In genomic region chr10:30493609-30494530, GRCh38 we compare ENCODE assay signal across 8 cellular contexts. TPM values are rescaled to one million over a fixed set of nuclear protein-coding genes. Genes with fewer than 3 reads are reported as not detected.
DNase-seq lines count a peak whose midpoint lies in the region; ATAC-seq and TF ChIP-seq lines count a peak whose summit lies in the region.

No MANE protein-coding gene starts in this region.

- no peak overlapping the region for H3K4me2 ChIP-seq in PC-3 (ENCODE audit: low read length)

- H3K4me1 Mint-ChIP-seq in stimulated activated naive B cell treated with anti-CD40 and anti-IgM and Interleukin-4, amounts not matched to agents 10 μg/mL and 1 μg/mL and 100 μg/mL, for 72 hours: peaks cover 79 to 96% of the 10 kb centered on the region in 2 donors
- peaks cover 3% of the 10 kb centered on the region for H3K4me1 Mint-ChIP-seq in osteocyte (ENCODE audit: unreplicated experiment)

- H3K27ac ChIP-seq in HEK293 (ENCODE audit: extremely low read depth, low read depth, low read length) (no peak overlapping the region), PC-3 (ENCODE audit: low read length) (no peak overlapping the region), foreskin keratinocyte (no peak overlapping the region)

- POLR2A ChIA-PET in HEK293 (lab: Yijun Ruan, JAX) (interaction anchor here (0.6 kb wide), 1 partner anchor 23 kb away, joined by 9 read pairs; no protein-coding TSS in a partner anchor), PC-3 (lab: Charles Lee; ENCODE audit: unreplicated experiment) (no interaction called here)

- H3K36me3 ChIP-seq in HEK293 (ENCODE audit: control insufficient read depth in 2 of 2, insufficient read depth in 1 of 2, low read length in 2 of 2) (no peaks in the 10 kb centered on the region), PC-3 (ENCODE audit: low read depth, low read length) (no peaks in the 10 kb centered on the region)

- CTCF ChIA-PET in HEK293 (lab: Yijun Ruan, JAX) (interaction anchor here (0.9 to 1.0 kb wide), 2 partner anchors 13 to 40 kb away, joined by 3 to 4 read pairs; no protein-coding TSS in a partner anchor), PC-3 (lab: Charles Lee) (no interaction called here)

- H2AFZ ChIP-seq in PC-3 (ENCODE audit: low read length): no peak overlapping the region

- no TSS peak for BruUV-seq in PC-3 (replicated peaks; lab: Mats Ljungman, UMichigan)

- H3K4me1 ChIP-seq in HEK293 (ENCODE audit: control insufficient read depth, insufficient read depth, low read length) (no peaks in the 10 kb centered on the region), PC-3 (ENCODE audit: insufficient read depth, low read length) (peaks cover 19% of the 10 kb centered on the region), foreskin keratinocyte (no peaks in the 10 kb centered on the region)

- no peaks in the 10 kb centered on the region for H3K79me2 ChIP-seq in PC-3 (ENCODE audit: low read length)

- no peaks in the 10 kb centered on the region for H4K20me1 ChIP-seq in PC-3 (ENCODE audit: low read length)

- intact Hi-C loops in PC-3 (cut with micrococcal nuclease): no loop called here

- peak overlapping the region; percentile 58 to 72 for H3K4me3 Mint-ChIP-seq in stimulated activated naive B cell treated with anti-CD40 and anti-IgM and Interleukin-4, amounts not matched to agents 10 μg/mL and 1 μg/mL and 100 μg/mL, for 72 hours
- H3K4me3 Mint-ChIP-seq in osteocyte (ENCODE audit: unreplicated experiment): no peak overlapping the region

- no peaks in the 10 kb centered on the region for H3K9me3 ChIP-seq in HEK293 (ENCODE audit: control insufficient read depth, insufficient read depth, low read depth, low read length)
- no peaks in the 10 kb centered on the region for H3K9me3 ChIP-seq in PC-3 (ENCODE audit: low read length)

- no peaks in the 10 kb centered on the region for H3K36me3 Mint-ChIP-seq in stimulated activated naive B cell treated with anti-CD40 and anti-IgM and Interleukin-4, amounts not matched to agents 10 μg/mL and 1 μg/mL and 100 μg/mL, for 72 hours
- H3K36me3 Mint-ChIP-seq in osteocyte (ENCODE audit: unreplicated experiment): no peaks in the 10 kb centered on the region

- no peaks in the 10 kb centered on the region for H3F3A ChIP-seq in PC-3 (ENCODE audit: low read length, unreplicated experiment)

- H3K27me3 ChIP-seq in PC-3 (ENCODE audit: low read length) (no peaks in the 10 kb centered on the region), foreskin keratinocyte (peaks cover 20% of the 10 kb centered on the region)

- no peak overlapping the region for H3K4me3 ChIP-seq in HEK293 (ENCODE audit: low read depth, low read length)
- no peak overlapping the region for H3K4me3 ChIP-seq in PC-3 (ENCODE audit: low read length)

- DNase-seq in PC-3 (peak; percentile 49), foreskin keratinocyte (no peak), osteocyte (ENCODE audit: extremely low spot score, unreplicated experiment) (no peak), NCI-H345 treated with DMSO at 0.1 percent for 48 hours (lab: John Stamatoyannopoulos, UW; ENCODE audit: unreplicated experiment) (no peak), NCI-H226 (no peak)
- DNase-seq in stimulated activated naive B cell treated with anti-CD40 and anti-IgM and Interleukin-4, amounts not matched to agents 10 μg/mL and 1 μg/mL and 100 μg/mL, for 72 hours: peak; percentile 29

- no peaks in the 10 kb centered on the region for H3K9me2 ChIP-seq in PC-3 (replicated peaks; ENCODE audit: low read length)

- no peaks in the 10 kb centered on the region for H3K9me3 Mint-ChIP-seq in stimulated activated naive B cell treated with anti-CD40 and anti-IgM and Interleukin-4, amounts not matched to agents 10 μg/mL and 1 μg/mL and 100 μg/mL, for 72 hours
- peaks cover 5% of the 10 kb centered on the region for H3K9me3 Mint-ChIP-seq in osteocyte (ENCODE audit: unreplicated experiment)

- ATAC-seq in PC-3: peak; percentile 50
- ATAC-seq in foreskin keratinocyte: peak; percentile 42
- ATAC-seq in stimulated activated naive B cell treated with anti-CD40 and anti-IgM and Interleukin-4, amounts not matched to agents 10 μg/mL and 1 μg/mL and 100 μg/mL, for 72 hours (replicated peaks): peak; percentile 42 to 50

- no peaks in the 10 kb centered on the region for H3K27me3 Mint-ChIP-seq in stimulated activated naive B cell treated with anti-CD40 and anti-IgM and Interleukin-4, amounts not matched to agents 10 μg/mL and 1 μg/mL and 100 μg/mL, for 72 hours
- peaks cover 15% of the 10 kb centered on the region for H3K27me3 Mint-ChIP-seq in osteocyte (ENCODE audit: unreplicated experiment)

- H3K9ac ChIP-seq in PC-3 (ENCODE audit: low read length): no peak overlapping the region

- peak; percentile 51 for TF ChIP-seq CTCF in GM12874 (IDR thresholded peaks at IDR 0.05; ENCODE audit: insufficient read depth, low read depth, low read length)
- TF ChIP-seq CTCF in HEK293 (tag by site-specific recombination; IDR thresholded peaks at IDR 0.05): no peak
- no peak; the same call in 1 of the 2 replicates for TF ChIP-seq CTCF in PC-3 (conservative IDR thresholded peaks at IDR 0.05; ENCODE audit: low read depth, low read length)
- TF ChIP-seq CTCF in foreskin keratinocyte (conservative IDR thresholded peaks at IDR 0.05): no peak
- TF ChIP-seq CTCF in osteocyte (IDR thresholded peaks at IDR 0.05): no peak

- peak overlapping the region; percentile 94 for H3K27ac Mint-ChIP-seq in stimulated activated naive B cell treated with anti-CD40 and anti-IgM and Interleukin-4, amounts not matched to agents 10 μg/mL and 1 μg/mL and 100 μg/mL, for 72 hours
- H3K27ac Mint-ChIP-seq in osteocyte (ENCODE audit: unreplicated experiment): no peak overlapping the region

TF ChIP-seq in HEK293, 187 proteins besides CTCF, POLR2A, EP300 and RAD21:
- TF ChIP-seq ZBTB26 (tag by site-specific recombination; optimal IDR thresholded peaks at IDR 0.05) (no peak), ZNF350 (tag by site-specific recombination; IDR thresholded peaks at IDR 0.05) (peak; percentile 46; the same call in 1 of the 2 replicates), ZNF660 (tag by site-specific recombination; IDR thresholded peaks at IDR 0.05) (no peak), HOXC10 (CRISPR knock-in tag; IDR thresholded peaks at IDR 0.05) (no peak)

RNA-seq across cellular contexts. Expression of gene MAP3K8, which starts 59.9 kb away (rescaled TPM):
- total RNA-seq in PC-3 (2014; rRNA removed) (4.9 and 6.5 TPM in 2 replicates), foreskin keratinocyte (1.2 and 2.1 TPM in 2 replicates), osteocyte (11.5 and 13.7 TPM in 2 replicates)
- 1.5 and 1.8 TPM in 2 replicates for polyA plus RNA-seq in foreskin keratinocyte

Comparison
In these comparisons a context has a peak if more than half of its experiments do, and no peak if none do; other contexts are left out.
1. DNase-seq: peak in PC-3 (single experiment) and stimulated activated naive B cell treated with anti-CD40 and anti-IgM and Interleukin-4, amounts not matched to agents 10 μg/mL and 1 μg/mL and 100 μg/mL, for 72 hours (single experiment); none in foreskin keratinocyte (0 of 2), osteocyte (single experiment), NCI-H345 treated with DMSO at 0.1 percent for 48 hours (single experiment) and NCI-H226 (single experiment).
2. Peak in every context shown above with its lines, with median percentiles within 50 percentile points of each other: ATAC-seq.